Comparison of ENCODE assay signal across 8 cellular contexts in the genomic region with DNA sequence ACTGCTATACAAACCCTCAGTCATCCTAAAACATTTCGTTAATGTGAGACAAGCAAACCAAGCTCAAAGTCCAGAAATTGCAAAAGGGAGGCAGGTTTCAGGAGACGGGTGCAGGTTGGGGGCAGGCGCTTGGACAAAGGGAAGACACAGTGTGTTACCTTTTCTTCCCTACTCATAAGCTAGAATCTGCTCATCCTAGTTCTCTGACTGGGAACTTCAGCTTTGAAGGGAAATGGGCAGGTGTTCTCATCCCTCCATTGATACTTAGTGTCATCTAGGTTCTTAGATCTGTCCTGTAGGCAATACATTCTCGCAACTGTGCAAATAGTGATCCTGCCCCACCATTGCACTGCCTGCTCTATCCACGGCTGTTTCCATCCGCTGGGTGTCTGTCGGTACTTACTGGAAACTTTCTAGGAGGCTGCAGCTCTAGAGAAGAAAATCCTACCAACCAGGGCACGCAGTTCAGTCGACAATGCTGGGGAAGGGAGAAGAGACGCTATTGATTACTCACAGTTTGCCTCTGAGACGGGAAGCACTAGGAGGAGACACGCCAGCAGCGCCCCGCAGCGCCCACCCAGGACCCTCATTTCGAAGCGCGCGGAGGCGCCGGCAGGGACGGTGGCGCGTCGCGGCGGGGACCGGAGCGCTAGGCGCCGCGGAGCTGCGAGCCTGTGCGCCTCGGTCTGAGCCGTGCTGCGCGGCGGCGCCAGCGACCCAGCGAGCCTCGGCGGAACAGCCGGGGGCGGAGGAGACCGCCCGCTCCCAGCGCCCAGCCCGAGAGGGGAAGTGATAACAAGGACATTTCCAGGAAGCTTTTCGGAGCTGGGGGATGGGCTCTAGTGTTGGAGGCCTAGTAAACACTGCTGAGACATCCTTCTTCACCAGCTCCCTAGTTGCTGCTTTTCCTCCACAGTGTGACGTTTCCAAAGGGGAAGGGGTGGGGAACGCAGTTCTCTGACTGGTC. TPM values are rescaled to one million over a fixed set of nuclear protein-coding genes. Genes with fewer than 3 reads are reported as not detected.
DNase-seq lines count a peak whose midpoint lies in the region; ATAC-seq, FAIRE-seq and TF ChIP-seq lines count a peak whose summit lies in the region.

A gene (minus strand): TSS at position 737 of the 967 bp plus-strand sequence. CDS start 147 bp downstream, at position 590.

- WGBS in upper lobe of left lung, 2 donors, result 1 to 2% methylated on average over 31 to 39 of the region's 53 CpGs

- no peaks in the 10 kb centered on the region for H3K9me3 ChIP-seq in upper lobe of left lung

- H3K27ac ChIP-seq in upper lobe of left lung, result peak within 1 kb of the TSS; percentile 85 to 94 (median 91)

- no peaks in the 10 kb centered on the region for H3K27me3 ChIP-seq in upper lobe of left lung

- peaks cover 5 to 21% (median 12%) of the 10 kb centered on the region in 4 donors for H3K4me1 ChIP-seq in upper lobe of left lung

- peak; percentile 79 for DNase-seq in EL
- peak; percentile 42 for DNase-seq in H54 (ENCODE audit: insufficient read length, low spot score)
- DNase-seq in LHCN-M2 (ENCODE audit: low read depth), result peak; percentile 88
- peak; percentile 89 for DNase-seq in amniotic epithelial cell (ENCODE audit: low read depth)
- DNase-seq in cardiac septum (ENCODE audit: low spot score), result peak; percentile 92
- DNase-seq in omental fat pad (ENCODE audit: low spot score), result peak; percentile 79
- peak; percentile 88 to 95 for DNase-seq in upper lobe of left lung

- H3K36me3 ChIP-seq in upper lobe of left lung, result no peaks in the 10 kb centered on the region

- intact Hi-C loops in cardiac septum (cut with DNase I), result loop anchor here (2.0 to 10.0 kb wide), 2 partner anchors 43 to 91 kb away; a partner anchor contains a TSS

- TF ChIP-seq CTCF in omental fat pad (IDR thresholded peaks at IDR 0.05), result no peak
- peak in 2 of 6 experiments; percentile 12 to 21 for TF ChIP-seq CTCF in upper lobe of left lung (IDR thresholded peaks at IDR 0.05)

- TF ChIP-seq EP300 in upper lobe of left lung (IDR thresholded peaks at IDR 0.05), result peak in 2 of 4 donors; percentile 45 to 93

- peak within 1 kb of the TSS; percentile 47 to 76 (median 64) for H3K4me3 ChIP-seq in upper lobe of left lung

- TF ChIP-seq POLR2A in H54 (IDR thresholded peaks at IDR 0.05; ENCODE audit: low read depth, low read length), result peak; percentile 58
- peak in 2 of 4 donors; percentile 50 to 78 for TF ChIP-seq POLR2A in upper lobe of left lung (IDR thresholded peaks at IDR 0.05)

- peak; percentile 95 for ATAC-seq in SK-N-SH treated with all-trans-retinoic acid at 6 μM for 48 hours
- ATAC-seq in omental fat pad (ENCODE audit: low FRiP score), result peak; percentile 95
- ATAC-seq in upper lobe of left lung (ENCODE audit: low FRiP score in 2 of 2), result peak; percentile 95 to 97

- peak; percentile 95 for FAIRE-seq in H54 (lab: Jason Lieb, UNC)

TF ChIP-seq in SK-N-SH treated with all-trans-retinoic acid at 6 μM for 48 hours, 23 proteins besides CTCF, POLR2A, EP300 and RAD21 (continues in another document):
- TF ChIP-seq TOX (CRISPR knock-in tag; IDR thresholded peaks at IDR 0.05; ENCODE audit: borderline replicate concordance), result no peak
- TF ChIP-seq ZC3H10 (CRISPR knock-in tag; IDR thresholded peaks at IDR 0.05), result no peak
- TF ChIP-seq ZNF565 (CRISPR knock-in tag; conservative IDR thresholded peaks at IDR 0.05; ENCODE audit: low read depth), result no peak
- TF ChIP-seq ZFP30 (CRISPR knock-in tag; IDR thresholded peaks at IDR 0.05), result no peak
- TF ChIP-seq SNAI2 (CRISPR knock-in tag; IDR thresholded peaks at IDR 0.05), result no peak
- TF ChIP-seq, protein P1, sequence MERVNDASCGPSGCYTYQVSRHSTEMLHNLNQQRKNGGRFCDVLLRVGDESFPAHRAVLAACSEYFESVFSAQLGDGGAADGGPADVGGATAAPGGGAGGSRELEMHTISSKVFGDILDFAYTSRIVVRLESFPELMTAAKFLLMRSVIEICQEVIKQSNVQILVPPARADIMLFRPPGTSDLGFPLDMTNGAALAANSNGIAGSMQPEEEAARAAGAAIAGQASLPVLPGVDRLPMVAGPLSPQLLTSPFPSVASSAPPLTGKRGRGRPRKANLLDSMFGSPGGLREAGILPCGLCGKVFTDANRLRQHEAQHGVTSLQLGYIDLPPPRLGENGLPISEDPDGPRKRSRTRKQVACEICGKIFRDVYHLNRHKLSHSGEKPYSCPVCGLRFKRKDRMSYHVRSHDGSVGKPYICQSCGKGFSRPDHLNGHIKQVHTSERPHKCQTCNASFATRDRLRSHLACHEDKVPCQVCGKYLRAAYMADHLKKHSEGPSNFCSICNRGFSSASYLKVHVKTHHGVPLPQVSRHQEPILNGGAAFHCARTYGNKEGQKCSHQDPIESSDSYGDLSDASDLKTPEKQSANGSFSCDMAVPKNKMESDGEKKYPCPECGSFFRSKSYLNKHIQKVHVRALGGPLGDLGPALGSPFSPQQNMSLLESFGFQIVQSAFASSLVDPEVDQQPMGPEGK (CRISPR knock-in tag; IDR thresholded peaks at IDR 0.05; ENCODE audit: borderline replicate concordance), result no peak
- TF ChIP-seq, protein P2, sequence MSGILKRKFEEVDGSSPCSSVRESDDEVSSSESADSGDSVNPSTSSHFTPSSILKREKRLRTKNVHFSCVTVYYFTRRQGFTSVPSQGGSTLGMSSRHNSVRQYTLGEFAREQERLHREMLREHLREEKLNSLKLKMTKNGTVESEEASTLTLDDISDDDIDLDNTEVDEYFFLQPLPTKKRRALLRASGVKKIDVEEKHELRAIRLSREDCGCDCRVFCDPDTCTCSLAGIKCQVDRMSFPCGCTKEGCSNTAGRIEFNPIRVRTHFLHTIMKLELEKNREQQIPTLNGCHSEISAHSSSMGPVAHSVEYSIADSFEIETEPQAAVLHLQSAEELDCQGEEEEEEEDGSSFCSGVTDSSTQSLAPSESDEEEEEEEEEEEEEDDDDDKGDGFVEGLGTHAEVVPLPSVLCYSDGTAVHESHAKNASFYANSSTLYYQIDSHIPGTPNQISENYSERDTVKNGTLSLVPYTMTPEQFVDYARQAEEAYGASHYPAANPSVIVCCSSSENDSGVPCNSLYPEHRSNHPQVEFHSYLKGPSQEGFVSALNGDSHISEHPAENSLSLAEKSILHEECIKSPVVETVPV (CRISPR knock-in tag; IDR thresholded peaks at IDR 0.05), result no peak
- TF ChIP-seq, protein P3, sequence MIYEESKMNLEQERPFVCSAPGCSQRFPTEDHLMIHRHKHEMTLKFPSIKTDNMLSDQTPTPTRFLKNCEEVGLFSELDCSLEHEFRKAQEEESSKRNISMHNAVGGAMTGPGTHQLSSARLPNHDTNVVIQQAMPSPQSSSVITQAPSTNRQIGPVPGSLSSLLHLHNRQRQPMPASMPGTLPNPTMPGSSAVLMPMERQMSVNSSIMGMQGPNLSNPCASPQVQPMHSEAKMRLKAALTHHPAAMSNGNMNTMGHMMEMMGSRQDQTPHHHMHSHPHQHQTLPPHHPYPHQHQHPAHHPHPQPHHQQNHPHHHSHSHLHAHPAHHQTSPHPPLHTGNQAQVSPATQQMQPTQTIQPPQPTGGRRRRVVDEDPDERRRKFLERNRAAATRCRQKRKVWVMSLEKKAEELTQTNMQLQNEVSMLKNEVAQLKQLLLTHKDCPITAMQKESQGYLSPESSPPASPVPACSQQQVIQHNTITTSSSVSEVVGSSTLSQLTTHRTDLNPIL (CRISPR knock-in tag; IDR thresholded peaks at IDR 0.05; ENCODE audit: low read depth), result no peak
- TF ChIP-seq, protein P4, sequence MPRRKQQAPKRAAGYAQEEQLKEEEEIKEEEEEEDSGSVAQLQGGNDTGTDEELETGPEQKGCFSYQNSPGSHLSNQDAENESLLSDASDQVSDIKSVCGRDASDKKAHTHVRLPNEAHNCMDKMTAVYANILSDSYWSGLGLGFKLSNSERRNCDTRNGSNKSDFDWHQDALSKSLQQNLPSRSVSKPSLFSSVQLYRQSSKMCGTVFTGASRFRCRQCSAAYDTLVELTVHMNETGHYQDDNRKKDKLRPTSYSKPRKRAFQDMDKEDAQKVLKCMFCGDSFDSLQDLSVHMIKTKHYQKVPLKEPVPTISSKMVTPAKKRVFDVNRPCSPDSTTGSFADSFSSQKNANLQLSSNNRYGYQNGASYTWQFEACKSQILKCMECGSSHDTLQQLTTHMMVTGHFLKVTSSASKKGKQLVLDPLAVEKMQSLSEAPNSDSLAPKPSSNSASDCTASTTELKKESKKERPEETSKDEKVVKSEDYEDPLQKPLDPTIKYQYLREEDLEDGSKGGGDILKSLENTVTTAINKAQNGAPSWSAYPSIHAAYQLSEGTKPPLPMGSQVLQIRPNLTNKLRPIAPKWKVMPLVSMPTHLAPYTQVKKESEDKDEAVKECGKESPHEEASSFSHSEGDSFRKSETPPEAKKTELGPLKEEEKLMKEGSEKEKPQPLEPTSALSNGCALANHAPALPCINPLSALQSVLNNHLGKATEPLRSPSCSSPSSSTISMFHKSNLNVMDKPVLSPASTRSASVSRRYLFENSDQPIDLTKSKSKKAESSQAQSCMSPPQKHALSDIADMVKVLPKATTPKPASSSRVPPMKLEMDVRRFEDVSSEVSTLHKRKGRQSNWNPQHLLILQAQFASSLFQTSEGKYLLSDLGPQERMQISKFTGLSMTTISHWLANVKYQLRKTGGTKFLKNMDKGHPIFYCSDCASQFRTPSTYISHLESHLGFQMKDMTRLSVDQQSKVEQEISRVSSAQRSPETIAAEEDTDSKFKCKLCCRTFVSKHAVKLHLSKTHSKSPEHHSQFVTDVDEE (CRISPR knock-in tag; IDR thresholded peaks at IDR 0.05), result no peak
- TF ChIP-seq GLIS3 (CRISPR knock-in tag; IDR thresholded peaks at IDR 0.05), result no peak
- no peak for TF ChIP-seq PPARA (CRISPR knock-in tag; IDR thresholded peaks at IDR 0.05; ENCODE audit: borderline replicate concordance)
- no peak for TF ChIP-seq BACH2 (CRISPR knock-in tag; IDR thresholded peaks at IDR 0.05; ENCODE audit: borderline replicate concordance)
- TF ChIP-seq ISL1 (CRISPR knock-in tag; IDR thresholded peaks at IDR 0.05), result no peak
- TF ChIP-seq ZNF70 (CRISPR knock-in tag; IDR thresholded peaks at IDR 0.05), result no peak
- no peak for TF ChIP-seq OSR1 (CRISPR knock-in tag; IDR thresholded peaks at IDR 0.05)
- TF ChIP-seq RARB (CRISPR knock-in tag; IDR thresholded peaks at IDR 0.05), result no peak

RNA-seq across cellular contexts. Expression of the gene that starts here (rescaled TPM):
- total RNA-seq in LHCN-M2 (2014; rRNA removed) (73.7 and 75.9 TPM in 2 replicates), cardiac septum (275 TPM), omental fat pad (10 to 100 TPM; 46.5 to 98.8 (median 63.9) TPM), upper lobe of left lung (10 to 100 TPM; 32.5 to 81.8 (median 49.4) TPM)
- polyA plus RNA-seq in LHCN-M2 (2012), result 22.6 TPM

Comparison
In these comparisons a context has a peak if more than half of its experiments do, and no peak if none do; other contexts are left out.
1. Peak in every context shown above with its lines: DNase-seq, ATAC-seq, H3K4me3 ChIP-seq and H3K27ac ChIP-seq.
2. DNase-seq: peak in every context shown above with its lines; median percentile 92 in cardiac septum; 92 in upper lobe of left lung; 89 in amniotic epithelial cell; 88 in LHCN-M2; 79 in EL; 79 in omental fat pad; 42 in H54.